In genomic region chr1:63575340-63575826, GRCh38 we compare ENCODE assay signal across 8 cellular contexts. TPM values are rescaled to one million over a fixed set of nuclear protein-coding genes. Genes with fewer than 3 reads are reported as not detected.
DNase-seq lines count a peak whose midpoint lies in the region; FAIRE-seq and TF ChIP-seq lines count a peak whose summit lies in the region.

No MANE protein-coding gene starts in this region.

- H2AK5ac ChIP-seq in H1 (ENCODE audit: low read depth, low read length): no peak overlapping the region
- H2AK5ac ChIP-seq in neuronal stem cell (ENCODE audit: low read depth, low read length): no peak overlapping the region

- intact Hi-C loops in lower leg skin (cut with DNase I; ENCODE audit: low total_unique reads): no loop called here

- no peak overlapping the region for H3K56ac ChIP-seq in H1 (replicated peaks; ENCODE audit: insufficient read length, low read depth, low read length)

- no peaks in the 10 kb centered on the region for H3K36me3 ChIP-seq in H1 (ENCODE audit: control insufficient read depth in 2 of 4, insufficient read depth in 4 of 4, low read length in 3 of 4)
- H3K36me3 ChIP-seq in neuronal stem cell (replicated peaks in 1 of 2; ENCODE audit: control insufficient read depth in 2 of 2, insufficient read depth in 2 of 2, low read length in 2 of 2): no peaks in the 10 kb centered on the region

- WGBS in H1 (ENCODE audit: extremely low coverage in 1 of 2, insufficient coverage in 1 of 2, insufficient read length in 1 of 2, insufficient replicate concordance in 2 of 2, low coverage in 1 of 2, low lambda C conversion rate in 2 of 2, missing lambda C conversion rate in 1 of 2), 2 experiments: 60% methylated on average over 4 of the region's 4 CpGs; no CpG with 5 or more reads in 1 of the 2 experiments
- WGBS in neuronal stem cell (ENCODE audit: extremely low coverage in 2 of 2, insufficient read length in 2 of 2, insufficient replicate concordance in 1 of 2), 2 donors: no CpG with 5 or more reads among the region's 4 CpGs
- WGBS in lower leg skin, 2 donors: 63 to 64% methylated on average over 4 of the region's 4 CpGs

- no peak for TF ChIP-seq EP300 in H1 (IDR thresholded peaks at IDR 0.05; ENCODE audit: borderline replicate concordance in 1 of 2, low read depth in 2 of 2, low read length in 2 of 2)

- peaks cover 2% of the 10 kb centered on the region; the same call in 1 of the 2 replicates for H3K23me2 ChIP-seq in H1 (ENCODE audit: low read depth, low read length)

- no peak overlapping the region for H3K14ac ChIP-seq in H1 (ENCODE audit: insufficient read length)
- H3K14ac ChIP-seq in neuronal stem cell (ENCODE audit: low read length): no peak overlapping the region

- peak overlapping the region; percentile 6 for H4K91ac ChIP-seq in H1 (replicated peaks; ENCODE audit: insufficient read length, low read length)
- H4K91ac ChIP-seq in neuronal stem cell (ENCODE audit: low read depth, low read length, poor library complexity): no peak overlapping the region

- 0 out of 2 replicates have a peak overlapping the region, but pooled peaks have one; percentile 50 for H2BK12ac ChIP-seq in H1 (ENCODE audit: low read depth, low read length)
- no peak overlapping the region for H2BK12ac ChIP-seq in neuronal stem cell (ENCODE audit: low read length)

- no peak overlapping the region for H3K27ac ChIP-seq in H1 (ENCODE audit: low read depth, low read length)
- no peak overlapping the region for H3K27ac ChIP-seq in neuronal stem cell (replicated peaks; ENCODE audit: low read length)

- H3K27me3 ChIP-seq in H1 (replicated peaks in 1 of 4; ENCODE audit: control insufficient read depth in 3 of 4, extremely low read depth in 1 of 4, insufficient read depth in 3 of 4, low read length in 3 of 4): no peaks in the 10 kb centered on the region
- no peaks in the 10 kb centered on the region for H3K27me3 ChIP-seq in neuronal stem cell (ENCODE audit: control insufficient read depth in 3 of 3, insufficient read depth in 3 of 3, low read depth in 1 of 3, low read length in 3 of 3)

- H2BK20ac ChIP-seq in H1 (ENCODE audit: low read length): peak overlapping the region; percentile 77; the same call in 1 of the 2 replicates

- peak overlapping the region in 1 of 2 experiments; percentile 69; a peak in 1 of 4 replicates for H3K4me2 ChIP-seq in H1 (ENCODE audit: insufficient read depth in 1 of 2, low read depth in 2 of 2, low read length in 2 of 2)
- no peak overlapping the region for H3K4me2 ChIP-seq in neuronal stem cell (ENCODE audit: insufficient read depth, low read length, poor library complexity, severe bottlenecking)

- peak; percentile 47; the same call in 2 of the 3 replicates for TF ChIP-seq CTCF in GM12872 (IDR thresholded peaks at IDR 0.05; ENCODE audit: insufficient read depth, low read depth, low read length)
- TF ChIP-seq CTCF in H1 (IDR thresholded peaks at IDR 0.05; ENCODE audit: control extremely low read depth in 1 of 3, insufficient read depth in 1 of 3, low read depth in 1 of 3, low read length in 3 of 3): peak in 2 of 3 experiments; percentile 20 to 36; a peak in 2 of 4 replicates
- TF ChIP-seq CTCF in lower leg skin (IDR thresholded peaks at IDR 0.05): no peak

- no peak for TF ChIP-seq POLR2A in H1 (IDR thresholded peaks at IDR 0.05; ENCODE audit: control extremely low read depth in 1 of 2, low read depth in 2 of 2, low read length in 2 of 2)
- no peak for TF ChIP-seq POLR2A in lower leg skin (IDR thresholded peaks at IDR 0.05)

- H3K4me3 ChIP-seq in H1 (ENCODE audit: extremely low read depth in 1 of 4, insufficient read depth in 2 of 4, low read depth in 3 of 4, low read length in 4 of 4) (no peak overlapping the region), neuronal stem cell (ENCODE audit: low read length in 2 of 2) (no peak overlapping the region), lower leg skin (ENCODE audit: low read depth, poor library complexity, severe bottlenecking) (no peak overlapping the region)

- CTCF ChIA-PET in H1 (lab: Charles Lee; ENCODE audit: partially characterized antibody): interaction anchor here (0.6 to 11.1 kb wide), 33 partner anchors 9 to 1327 kb away, joined by 3 to 153 read pairs (median 4); partner anchors contain the start of gene PGM1

- H4K5ac ChIP-seq in H1 (ENCODE audit: insufficient read length, low read depth, low read length): no peak overlapping the region

- H2BK5ac ChIP-seq in H1 (ENCODE audit: low read depth, low read length) (peak overlapping the region; percentile 81; the same call in 1 of the 2 replicates), neuronal stem cell (ENCODE audit: low read length) (no peak overlapping the region)

- FAIRE-seq in A204.1 (lab: Jason Lieb, UNC): peak; percentile 94
- FAIRE-seq in H1 (lab: Jason Lieb, UNC): no peak

- TF ChIP-seq RAD21 in H1 (IDR thresholded peaks at IDR 0.05 in 1 of 2, conservative IDR thresholded peaks at IDR 0.05 in 1 of 2; ENCODE audit: low read depth in 2 of 2, low read length in 2 of 2): no peak

- H2BK15ac ChIP-seq in H1 (ENCODE audit: low read length) (no peak overlapping the region), neuronal stem cell (ENCODE audit: low read length) (no peak overlapping the region)

- H4K20me1 ChIP-seq in H1 (replicated peaks in 1 of 2; ENCODE audit: control insufficient read depth in 1 of 2, insufficient read depth in 2 of 2, low read length in 2 of 2): no peaks in the 10 kb centered on the region

- POLR2A ChIA-PET in H1 (lab: Charles Lee; ENCODE audit: partially characterized antibody): interaction anchor here (0.6 kb wide), 2 partner anchors 15 to 197 kb away, joined by 3 read pairs; no protein-coding TSS in a partner anchor

- H3K79me1 ChIP-seq in H1 (ENCODE audit: low read depth, low read length) (no peaks in the 10 kb centered on the region), neuronal stem cell (ENCODE audit: low read depth, low read length) (no peaks in the 10 kb centered on the region)

- H3K4ac ChIP-seq in H1 (replicated peaks; ENCODE audit: insufficient read length, low read depth, low read length): no peak overlapping the region
- H3K4ac ChIP-seq in neuronal stem cell (ENCODE audit: low read length): no peak overlapping the region

- no peaks in the 10 kb centered on the region for H3K9me3 ChIP-seq in H1 (ENCODE audit: insufficient read depth in 2 of 2, low read depth in 1 of 2, low read length in 1 of 2)
- no peaks in the 10 kb centered on the region for H3K9me3 ChIP-seq in neuronal stem cell (replicated peaks in 1 of 2; ENCODE audit: control insufficient read depth in 2 of 2, insufficient read depth in 1 of 2, low read depth in 1 of 2, low read length in 2 of 2)

- H4K8ac ChIP-seq in H1 (ENCODE audit: extremely low read depth, insufficient read depth, low read length) (no peak overlapping the region), neuronal stem cell (ENCODE audit: low read depth, low read length) (no peak overlapping the region)

- H2BK120ac ChIP-seq in H1 (replicated peaks; ENCODE audit: low read depth, low read length) (no peak overlapping the region), neuronal stem cell (ENCODE audit: low read depth, low read length) (no peak overlapping the region)

- no peak overlapping the region for H3K23ac ChIP-seq in H1 (ENCODE audit: insufficient read length)
- H3K23ac ChIP-seq in neuronal stem cell (ENCODE audit: low read depth, low read length, poor library complexity): no peak overlapping the region

- H3K18ac ChIP-seq in H1 (ENCODE audit: extremely low read depth, low read length) (0 out of 2 replicates have a peak overlapping the region, but pooled peaks have one; percentile 71), neuronal stem cell (ENCODE audit: low read length) (no peak overlapping the region)

- no peaks in the 10 kb centered on the region for H3K79me2 ChIP-seq in H1 (ENCODE audit: control insufficient read depth in 1 of 2, insufficient read depth in 2 of 2, low read length in 2 of 2)

- no peak overlapping the region for H2AFZ ChIP-seq in H1 (ENCODE audit: low read length)
- no peak overlapping the region for H2AFZ ChIP-seq in neuronal stem cell (ENCODE audit: low read length)

- DNase-seq in NCI-H460 (ENCODE audit: extremely low read depth, low read depth): peak; percentile 24
- no peak for DNase-seq in H1 (ENCODE audit: low read depth in 1 of 2, low spot score in 2 of 2)
- peak; percentile 2 for DNase-seq in neuronal stem cell (ENCODE audit: low spot score)
- DNase-seq in H4 (ENCODE audit: low spot score): no peak
- DNase-seq in hypothalamus (lab: John Stamatoyannopoulos, UW): no peak
- no peak for DNase-seq in lower leg skin (ENCODE audit: low spot score in 2 of 2)

- H3K9ac ChIP-seq in H1 (replicated peaks in 1 of 4; ENCODE audit: extremely low read depth in 1 of 4, low read depth in 3 of 4, low read length in 3 of 4) (no peak overlapping the region), neuronal stem cell (ENCODE audit: low read depth, low read length, poor library complexity) (no peak overlapping the region)

- H3K4me1 ChIP-seq in H1 (replicated peaks in 1 of 4; ENCODE audit: control insufficient read depth in 3 of 4, insufficient read depth in 4 of 4, low read length in 3 of 4) (peaks cover 0 to 14% (median 12%) of the 10 kb centered on the region in 4 experiments), neuronal stem cell (ENCODE audit: control insufficient read depth in 2 of 2, insufficient read depth in 1 of 2, low read depth in 1 of 2, low read length in 2 of 2) (peaks cover 5 to 6% of the 10 kb centered on the region in 2 donors)

RNA-seq across cellular contexts. Expression of gene PGM1, which starts 17.8 kb away (rescaled TPM):
- 23.0 and 23.6 TPM in 2 replicates for total RNA-seq in NCI-H460 (2014; rRNA removed; shearing (Covaris generic))
- polyA plus RNA-seq in NCI-H460 (2014; cell fraction: nucleus; rRNA removed): 15.2 and 15.4 TPM in 2 replicates
- 60.2 and 65.4 TPM in 2 replicates for total RNA-seq in H1 (2021; fragmentation: NEBNext Ultra II Directional; extraction: Animal tissue kit (Norgen Biotek cat#: 25700))
- polyA plus RNA-seq in H1 (2011; rRNA removed): 33.0 and 37.4 TPM in 2 replicates
- polyA plus RNA-seq in H1 (2011; cell fraction: cytosol; rRNA removed): 40.6 TPM
- polyA plus RNA-seq in H1 (2011; cell fraction: nucleus; rRNA removed): 41.9 TPM
- 60.4 to 75.1 TPM (median 68.0 TPM) in 4 replicates for polyA plus RNA-seq in H1 (2012, experiment 1 of 2)
- polyA plus RNA-seq in H1 (2012, experiment 2 of 2): 48.0 TPM
- 50.1 TPM for polyA plus RNA-seq in H1 (2013, experiment 1 of 2)
- 47.0 TPM for polyA plus RNA-seq in H1 (2013, experiment 2 of 2)
- 44.4 and 48.0 TPM in 2 replicates for polyA minus RNA-seq in H1 (2011; rRNA and poly(A)+ RNA removed)
- polyA minus RNA-seq in H1 (2011; cell fraction: cytosol; rRNA and poly(A)+ RNA removed): 32.4 TPM
- polyA minus RNA-seq in H1 (2011; cell fraction: nucleus; rRNA and poly(A)+ RNA removed): 24.7 TPM
- 7.3 TPM for polyA plus RNA-seq in neuronal stem cell (2013, experiment 1 of 2)
- 7.1 TPM for polyA plus RNA-seq in neuronal stem cell (2013, experiment 2 of 2)
- 84.0 and 93.6 TPM in 2 replicates for total RNA-seq in H4 (2014; rRNA removed; shearing (Covaris generic))
- 10 to 100 TPM; 39.3 to 54.2 (median 48.9) TPM for total RNA-seq in lower leg skin

RNA-seq across cellular contexts. Expression of gene EFCAB7, which starts 52.1 kb away (rescaled TPM):
- 8.1 and 8.6 TPM in 2 replicates for total RNA-seq in NCI-H460 (2014; rRNA removed; shearing (Covaris generic))
- polyA plus RNA-seq in NCI-H460 (2014; cell fraction: nucleus; rRNA removed): 6.0 and 6.9 TPM in 2 replicates
- total RNA-seq in H1 (2021; fragmentation: NEBNext Ultra II Directional; extraction: Animal tissue kit (Norgen Biotek cat#: 25700)): 2.5 and 3.1 TPM in 2 replicates
- polyA plus RNA-seq in H1 (2011; rRNA removed): 0.55 and 1.1 TPM in 2 replicates
- polyA plus RNA-seq in H1 (2011; cell fraction: cytosol; rRNA removed): 1.4 TPM
- polyA plus RNA-seq in H1 (2011; cell fraction: nucleus; rRNA removed): 0.44 TPM
- polyA plus RNA-seq in H1 (2012, experiment 1 of 2): 1.8 to 3.4 TPM (median 2.4 TPM) in 4 replicates
- polyA plus RNA-seq in H1 (2012, experiment 2 of 2): 0.26 TPM
- polyA plus RNA-seq in H1 (2013, experiment 1 of 2): 3.8 TPM
- polyA plus RNA-seq in H1 (2013, experiment 2 of 2): 3.0 TPM
- 1.2 and 1.3 TPM in 2 replicates for polyA minus RNA-seq in H1 (2011; rRNA and poly(A)+ RNA removed)
- polyA minus RNA-seq in H1 (2011; cell fraction: cytosol; rRNA and poly(A)+ RNA removed): 0.66 TPM
- 2.6 TPM for polyA minus RNA-seq in H1 (2011; cell fraction: nucleus; rRNA and poly(A)+ RNA removed)
- polyA plus RNA-seq in neuronal stem cell (2013, experiment 1 of 2): 8.8 TPM
- 9.2 TPM for polyA plus RNA-seq in neuronal stem cell (2013, experiment 2 of 2)
- 8.9 and 9.8 TPM in 2 replicates for total RNA-seq in H4 (2014; rRNA removed; shearing (Covaris generic))
- 10 to 100 TPM in 1 of 4 donors, 1 to 10 TPM in 3; 3.2 to 10.9 (median 7.1) TPM for total RNA-seq in lower leg skin

RNA-seq across cellular contexts. Expression of gene ITGB3BP, which starts 52.4 kb away (rescaled TPM):
- total RNA-seq in NCI-H460 (2014; rRNA removed; shearing (Covaris generic)): 50.0 and 53.7 TPM in 2 replicates
- polyA plus RNA-seq in NCI-H460 (2014; cell fraction: nucleus; rRNA removed): 36.1 and 54.1 TPM in 2 replicates
- 43.3 and 49.1 TPM in 2 replicates for total RNA-seq in H1 (2021; fragmentation: NEBNext Ultra II Directional; extraction: Animal tissue kit (Norgen Biotek cat#: 25700))
- polyA plus RNA-seq in H1 (2011; rRNA removed): 8.4 and 17.6 TPM in 2 replicates
- 26.9 TPM for polyA plus RNA-seq in H1 (2011; cell fraction: cytosol; rRNA removed)
- polyA plus RNA-seq in H1 (2011; cell fraction: nucleus; rRNA removed): 8.8 TPM
- 22.5 to 38.5 TPM (median 23.5 TPM) in 4 replicates for polyA plus RNA-seq in H1 (2012, experiment 1 of 2)
- 22.3 TPM for polyA plus RNA-seq in H1 (2012, experiment 2 of 2)
- polyA plus RNA-seq in H1 (2013, experiment 1 of 2): 70.0 TPM
- polyA plus RNA-seq in H1 (2013, experiment 2 of 2): 66.5 TPM
- polyA minus RNA-seq in H1 (2011; rRNA and poly(A)+ RNA removed): 5.2 and 9.4 TPM in 2 replicates
- 7.4 TPM for polyA minus RNA-seq in H1 (2011; cell fraction: cytosol; rRNA and poly(A)+ RNA removed)
- 27.7 TPM for polyA minus RNA-seq in H1 (2011; cell fraction: nucleus; rRNA and poly(A)+ RNA removed)
- polyA plus RNA-seq in neuronal stem cell (2013, experiment 1 of 2): 92.4 TPM
- polyA plus RNA-seq in neuronal stem cell (2013, experiment 2 of 2): 99.6 TPM
- total RNA-seq in H4 (2014; rRNA removed; shearing (Covaris generic)): 47.6 and 49.1 TPM in 2 replicates
- total RNA-seq in lower leg skin: 10 to 100 TPM in 1 of 4 donors, 1 to 10 TPM in 3; 7.0 to 11.7 (median 8.9) TPM

Comparison
In these comparisons a context has a peak if more than half of its experiments do, and no peak if none do; other contexts are left out.
1. CTCF ChIP-seq: peak in GM12872 (single experiment) and H1 (2 of 3); none in lower leg skin (0 of 3).
2. DNase-seq: peak in NCI-H460 (single experiment) and neuronal stem cell (single experiment); none in H1 (0 of 2), H4 (single experiment), hypothalamus (0 of 51) and lower leg skin (0 of 2).